ENCODE assay signal across 34 cellular contexts in genomic region chr7:78315119-78315518, GRCh38.
"Had no signal": no experiment of that assay in that cellular context is flagged by ENCODE, and none has a peak within 500 bp of the region (broad histone marks: within the 10 kb centered on the region; RNA-seq: fewer than 3 reads in every experiment).

No MANE protein-coding gene starts in this region.

- DNase-seq: activated CD4-positive, alpha-beta memory T cell treated with anti-CD3 and anti-CD28 coated beads for 36 hours; activated CD4-positive, alpha-beta T cell treated with anti-CD3 and anti-CD28 coated beads for 36 hours; activated CD4-positive, alpha-beta T cell treated with anti-CD3 and anti-CD28 coated beads, Interleukin-2, amount 10 ng/mL, durations not matched to agents 24 days and 14 days; activated CD4-positive, CD25-positive, alpha-beta regulatory T cell; activated CD4-positive, CD25-positive, alpha-beta regulatory T cell treated with anti-CD3 and anti-CD28 coated beads, Interleukin-2, amount 50 U/mL, for 72 hours; activated CD8-positive, alpha-beta memory T cell treated with anti-CD3 and anti-CD28 coated beads, Interleukin-2, amount 10 ng/mL, durations not matched to agents 7 days and 5 days; activated CD8-positive, alpha-beta memory T cell treated with anti-CD3 and anti-CD28 coated beads, Interleukin-2, amount 50 U/mL, for 4 hours; activated CD8-positive, alpha-beta T cell treated with anti-CD3 and anti-CD28 coated beads, Interleukin-2, amount 10 ng/mL, durations not matched to agents 7 days and 5 days; activated effector memory CD4-positive, alpha-beta T cell treated with anti-CD3 and anti-CD28 coated beads, Interleukin-2, amount 50 U/mL, for 16 hours; activated naive CD4-positive, alpha-beta T cell treated with anti-CD3 and anti-CD28 coated beads for 36 hours; activated naive CD8-positive, alpha-beta T cell treated with anti-CD3 and anti-CD28 coated beads for 36 hours; activated naive CD8-positive, alpha-beta T cell treated with anti-CD3 and anti-CD28 coated beads, Interleukin-2, amount 50 U/mL, for 24 hours; activated T-cell treated with anti-CD3 and anti-CD28 coated beads, Interleukin-2, amount 50 U/mL, for 1 hour; activated T-cell treated with anti-CD3 and anti-CD28 coated beads, Interleukin-2, amount 50 U/mL, for 48 hours; adrenal gland; central memory CD4-positive, alpha-beta T cell; dorsolateral prefrontal cortex; effector memory CD4-positive, alpha-beta T cell; endodermal cell; foreskin keratinocyte; gastrocnemius medialis; glutamatergic neuron; heart left ventricle; T-helper 2 cell had no signal

- H3K4me3 ChIP-seq: adrenal gland, ascending aorta, breast epithelium, cardiac muscle cell, coronary artery, dorsolateral prefrontal cortex, gastrocnemius medialis, heart left ventricle had no signal

- H3K4me1 Mint-ChIP-seq: activated CD4-positive, alpha-beta T cell treated with anti-CD3 and anti-CD28 coated beads for 36 hours; activated CD4-positive, alpha-beta T cell treated with anti-CD3 and anti-CD28 coated beads, Interleukin-2, amount 10 ng/mL, durations not matched to agents 24 days and 14 days; activated CD8-positive, alpha-beta memory T cell treated with anti-CD3 and anti-CD28 coated beads, Interleukin-2, amount 10 ng/mL, durations not matched to agents 7 days and 5 days; activated naive CD4-positive, alpha-beta T cell treated with anti-CD3 and anti-CD28 coated beads, Interleukin-2, amount 50 U/mL, for 24 hours; activated naive CD8-positive, alpha-beta T cell treated with anti-CD3 and anti-CD28 coated beads for 36 hours; activated naive CD8-positive, alpha-beta T cell treated with anti-CD3 and anti-CD28 coated beads, Interleukin-2, amount 50 U/mL, for 24 hours had no signal

- H3K27ac Mint-ChIP-seq: activated CD4-positive, alpha-beta memory T cell treated with anti-CD3 and anti-CD28 coated beads for 36 hours; activated CD4-positive, alpha-beta T cell treated with anti-CD3 and anti-CD28 coated beads for 36 hours; activated CD4-positive, alpha-beta T cell treated with anti-CD3 and anti-CD28 coated beads, Interleukin-2, amount 10 ng/mL, durations not matched to agents 24 days and 14 days; activated CD8-positive, alpha-beta memory T cell treated with anti-CD3 and anti-CD28 coated beads, Interleukin-2, amount 10 ng/mL, durations not matched to agents 7 days and 5 days; activated CD8-positive, alpha-beta T cell treated with anti-CD3 and anti-CD28 coated beads, Interleukin-2, amount 10 ng/mL, durations not matched to agents 7 days and 5 days; activated naive CD4-positive, alpha-beta T cell treated with anti-CD3 and anti-CD28 coated beads for 36 hours; activated naive CD4-positive, alpha-beta T cell treated with anti-CD3 and anti-CD28 coated beads, Interleukin-2, amount 50 U/mL, for 24 hours; activated naive CD8-positive, alpha-beta T cell treated with anti-CD3 and anti-CD28 coated beads for 36 hours; activated naive CD8-positive, alpha-beta T cell treated with anti-CD3 and anti-CD28 coated beads, Interleukin-2, amount 50 U/mL, for 24 hours; activated T-helper 1 cell treated with anti-CD3 and anti-CD28 coated beads, Interleukin-12 subunit alpha, Interleukin-12 subunit beta, Interleukin-2, Interleukin-4 antibody, amounts not matched to agents 30 ng/mL and 10 ng/mL and 1 ng/mL, durations not matched to agents 14 hours and 24 hours and 36 hours; activated T-helper 2 cell treated with anti-CD3 and anti-CD28 coated beads, Interferon-gamma antibody, Interleukin-2, Interleukin-4, amounts not matched to agents 10 μg/mL and 5 μg/mL and 100 μg/mL, durations not matched to agents 14 hours and 24 hours and 36 hours; brain; dendritic cell treated with granulocyte-macrophage colony-stimulating factor and Interleukin-4, amounts not matched to agents 40 ng/mL and 50 ng/mL, for 4 days; endodermal cell had no signal

- H3K36me3 Mint-ChIP-seq: activated CD4-positive, alpha-beta memory T cell treated with anti-CD3 and anti-CD28 coated beads for 36 hours; activated CD8-positive, alpha-beta memory T cell treated with anti-CD3 and anti-CD28 coated beads, Interleukin-2, amount 10 ng/mL, durations not matched to agents 7 days and 5 days; activated naive CD4-positive, alpha-beta T cell treated with anti-CD3 and anti-CD28 coated beads, Interleukin-2, amount 50 U/mL, for 24 hours; activated naive CD8-positive, alpha-beta T cell treated with anti-CD3 and anti-CD28 coated beads for 36 hours had no signal

- H3K36me3 ChIP-seq: adrenal gland, ascending aorta, breast epithelium, cardiac muscle cell, gastrocnemius medialis, heart left ventricle had no signal

- H3K27me3 ChIP-seq: adrenal gland, ascending aorta, breast epithelium, cardiac muscle cell, dorsolateral prefrontal cortex, foreskin keratinocyte, gastrocnemius medialis, heart left ventricle had no signal

- H3K27ac ChIP-seq: adrenal gland, ascending aorta, breast epithelium, cardiac muscle cell, coronary artery, dorsolateral prefrontal cortex, foreskin keratinocyte, gastrocnemius medialis, heart left ventricle had no signal

- ATAC-seq: activated CD4-positive, alpha-beta T cell treated with anti-CD3 and anti-CD28 coated beads for 36 hours; activated CD8-positive, alpha-beta memory T cell treated with anti-CD3 and anti-CD28 coated beads, Interleukin-2, amount 10 ng/mL, durations not matched to agents 7 days and 5 days; activated CD8-positive, alpha-beta T cell treated with anti-CD3 and anti-CD28 coated beads, Interleukin-2, amount 10 ng/mL, durations not matched to agents 7 days and 5 days; activated naive CD8-positive, alpha-beta T cell treated with anti-CD3 and anti-CD28 coated beads, Interleukin-2, amount 50 U/mL, for 24 hours; esophagus mucosa; foreskin keratinocyte; gastrocnemius medialis; heart left ventricle had no signal

- H3K9me3 ChIP-seq: adrenal gland, ascending aorta, breast epithelium, gastrocnemius medialis, heart left ventricle had no signal

- H3K27me3 Mint-ChIP-seq: activated CD4-positive, alpha-beta memory T cell treated with anti-CD3 and anti-CD28 coated beads for 36 hours; activated CD4-positive, alpha-beta T cell treated with anti-CD3 and anti-CD28 coated beads, Interleukin-2, amount 10 ng/mL, durations not matched to agents 24 days and 14 days; activated CD8-positive, alpha-beta memory T cell treated with anti-CD3 and anti-CD28 coated beads, Interleukin-2, amount 10 ng/mL, durations not matched to agents 7 days and 5 days; activated naive CD8-positive, alpha-beta T cell treated with anti-CD3 and anti-CD28 coated beads for 36 hours; activated naive CD8-positive, alpha-beta T cell treated with anti-CD3 and anti-CD28 coated beads, Interleukin-2, amount 50 U/mL, for 24 hours; brain; dendritic cell treated with granulocyte-macrophage colony-stimulating factor and Interleukin-4, amounts not matched to agents 40 ng/mL and 50 ng/mL, for 4 days had no signal

- H3K4me1 ChIP-seq: adrenal gland, ascending aorta, breast epithelium, foreskin keratinocyte, gastrocnemius medialis, heart left ventricle had no signal

- H3K9me3 Mint-ChIP-seq: activated CD4-positive, alpha-beta memory T cell treated with anti-CD3 and anti-CD28 coated beads for 36 hours; activated CD4-positive, alpha-beta T cell treated with anti-CD3 and anti-CD28 coated beads, Interleukin-2, amount 10 ng/mL, durations not matched to agents 24 days and 14 days; activated naive CD4-positive, alpha-beta T cell treated with anti-CD3 and anti-CD28 coated beads for 36 hours; activated naive CD4-positive, alpha-beta T cell treated with anti-CD3 and anti-CD28 coated beads, Interleukin-2, amount 50 U/mL, for 24 hours; activated T-helper 1 cell treated with anti-CD3 and anti-CD28 coated beads, Interleukin-12 subunit alpha, Interleukin-12 subunit beta, Interleukin-2, Interleukin-4 antibody, amounts not matched to agents 30 ng/mL and 10 ng/mL and 1 ng/mL, durations not matched to agents 14 hours and 24 hours and 36 hours; activated T-helper 2 cell treated with anti-CD3 and anti-CD28 coated beads, Interferon-gamma antibody, Interleukin-2, Interleukin-4, amounts not matched to agents 10 μg/mL and 5 μg/mL and 100 μg/mL, durations not matched to agents 14 hours and 24 hours and 36 hours; endodermal cell had no signal

- H3K4me3 Mint-ChIP-seq: activated CD4-positive, alpha-beta memory T cell treated with anti-CD3 and anti-CD28 coated beads for 36 hours; activated CD4-positive, alpha-beta T cell treated with anti-CD3 and anti-CD28 coated beads for 36 hours; activated CD4-positive, alpha-beta T cell treated with anti-CD3 and anti-CD28 coated beads, Interleukin-2, amount 10 ng/mL, durations not matched to agents 24 days and 14 days; activated CD8-positive, alpha-beta memory T cell treated with anti-CD3 and anti-CD28 coated beads, Interleukin-2, amount 10 ng/mL, durations not matched to agents 7 days and 5 days; activated CD8-positive, alpha-beta T cell treated with anti-CD3 and anti-CD28 coated beads, Interleukin-2, amount 10 ng/mL, durations not matched to agents 7 days and 5 days; activated naive CD4-positive, alpha-beta T cell treated with anti-CD3 and anti-CD28 coated beads for 36 hours; activated naive CD4-positive, alpha-beta T cell treated with anti-CD3 and anti-CD28 coated beads, Interleukin-2, amount 50 U/mL, for 24 hours; activated naive CD8-positive, alpha-beta T cell treated with anti-CD3 and anti-CD28 coated beads for 36 hours; activated naive CD8-positive, alpha-beta T cell treated with anti-CD3 and anti-CD28 coated beads, Interleukin-2, amount 50 U/mL, for 24 hours; activated T-helper 1 cell treated with anti-CD3 and anti-CD28 coated beads, Interleukin-12 subunit alpha, Interleukin-12 subunit beta, Interleukin-2, Interleukin-4 antibody, amounts not matched to agents 30 ng/mL and 10 ng/mL and 1 ng/mL, durations not matched to agents 14 hours and 24 hours and 36 hours; brain; dendritic cell treated with granulocyte-macrophage colony-stimulating factor and Interleukin-4, amounts not matched to agents 40 ng/mL and 50 ng/mL, for 4 days; endodermal cell had no signal
